ENCODE assay signal across 25 cellular contexts in genomic region chr2:231939022-231939421, GRCh38. TPM values are rescaled to one million over a fixed set of nuclear protein-coding genes. Genes with fewer than 3 reads are reported as not detected.
DNase-seq lines count a peak whose midpoint lies in the region; ATAC-seq, FAIRE-seq and TF ChIP-seq lines count a peak whose summit lies in the region.
"Had no signal": no experiment of that assay in that cellular context is flagged by ENCODE, and none has a peak within 500 bp of the region (broad histone marks: within the 10 kb centered on the region; RNA-seq: fewer than 3 reads in every experiment).

No MANE protein-coding gene starts in this region.

- H3K56ac ChIP-seq in IMR-90 (ENCODE audit: extremely low read depth, insufficient read depth, low read length): no peak overlapping the region

- H4K20me1 ChIP-seq in IMR-90 (ENCODE audit: insufficient read depth, low read length): no peaks in the 10 kb centered on the region
- no peaks in the 10 kb centered on the region for H4K20me1 ChIP-seq in K562 (replicated peaks; ENCODE audit: control insufficient read depth, insufficient read depth, low read length)

- H2AFZ ChIP-seq in IMR-90 (replicated peaks; ENCODE audit: low read length, poor library complexity): peak overlapping the region; percentile 33
- H2AFZ ChIP-seq in K562 (ENCODE audit: low read depth, low read length): 0 out of 2 replicates have a peak overlapping the region, but pooled peaks have one; percentile 32

- TF ChIP-seq EP300 in K562 (IDR thresholded peaks at IDR 0.05; ENCODE audit: low read length): no peak

- H2BK15ac ChIP-seq in IMR-90 (ENCODE audit: low read depth, low read length): no peak overlapping the region

- H3K9me3 ChIP-seq in IMR-90 (ENCODE audit: control insufficient read depth, insufficient read depth, low read length) (no peaks in the 10 kb centered on the region), K562 (replicated peaks; ENCODE audit: control insufficient read depth, insufficient read depth, low read depth, low read length) (no peaks in the 10 kb centered on the region)

- 63% methylated on average over 1 of the region's 4 CpGs; no CpG with 5 or more reads in 1 of the 2 experiments for WGBS in IMR-90 (ENCODE audit: extremely low coverage in 2 of 2, insufficient read length in 1 of 2), 2 experiments
- 18% methylated on average over 4 of the region's 4 CpGs for WGBS in K562 (ENCODE audit: insufficient coverage, low coverage, missing lambda C conversion rate)

- no peak overlapping the region for H2BK5ac ChIP-seq in IMR-90 (ENCODE audit: low read depth, low read length, poor library complexity, severe bottlenecking)

- no peak overlapping the region for H2AK9ac ChIP-seq in IMR-90 (replicated peaks; ENCODE audit: low read depth, low read length, poor library complexity)

- H3K9me1 ChIP-seq in IMR-90 (ENCODE audit: insufficient read depth, low read length) (no peaks in the 10 kb centered on the region; the same call in 1 of the 2 replicates), K562 (ENCODE audit: control insufficient read depth, insufficient read depth, low read length) (no peaks in the 10 kb centered on the region)

- H4K91ac ChIP-seq in IMR-90 (ENCODE audit: insufficient read depth, low read depth, low read length): no peak overlapping the region

- DNase-seq in activated CD8-positive, alpha-beta memory T cell treated with anti-CD3 and anti-CD28 coated beads, Interleukin-2, amount 10 ng/mL, durations not matched to agents 7 days and 5 days: peak; percentile 9
- DNase-seq in activated CD8-positive, alpha-beta memory T cell treated with anti-CD3 and anti-CD28 coated beads, Interleukin-2, amount 50 U/mL, for 48 hours: no peak
- DNase-seq in IMR-90 (no peak), K562 (ENCODE audit: extremely low read depth in 1 of 4, low spot score in 3 of 4) (no peak), posterior vena cava (ENCODE audit: low spot score) (peak; percentile 10), NCI-H2029 (lab: John Stamatoyannopoulos, UW) (no peak), erythroblast (lab: John Stamatoyannopoulos, UW) (no peak), glutamatergic neuron (no peak)
- DNase-seq: C1 segment of cervical spinal cord; CD4-positive, CD25-positive, alpha-beta regulatory T cell; CD8-positive, alpha-beta memory T cell; COR-L47; DMS 273 treated with DMSO at 0.1 percent for 48 hours; DMS53; DND-41; EL; GOT3; H9 had no signal

- peaks cover 8% of the 10 kb centered on the region for H3K27me3 Mint-ChIP-seq in activated CD8-positive, alpha-beta memory T cell treated with anti-CD3 and anti-CD28 coated beads, Interleukin-2, amount 10 ng/mL, durations not matched to agents 7 days and 5 days
- H3K27me3 Mint-ChIP-seq in glutamatergic neuron (ENCODE audit: unreplicated experiment): peaks cover 5% of the 10 kb centered on the region

- in situ Hi-C loops in IMR-90 (cut with MboI; ENCODE audit: low sequenced_read_pairs): no loop called here
- in situ Hi-C loops in K562 (cut with MboI): no loop called here

- TF ChIP-seq CTCF in IMR-90 (conservative IDR thresholded peaks at IDR 0.05; ENCODE audit: low read depth, low read length): no peak
- TF ChIP-seq CTCF in K562 (IDR thresholded peaks at IDR 0.05 in 2 of 3, conservative IDR thresholded peaks at IDR 0.05 in 1 of 3; ENCODE audit: insufficient read depth in 2 of 3, low read depth in 1 of 3, low read length in 3 of 3): no peak
- TF ChIP-seq CTCF in glutamatergic neuron (IDR thresholded peaks at IDR 0.05; ENCODE audit: partially characterized antibody, unreplicated experiment): no peak

- no peak overlapping the region for H3K27ac Mint-ChIP-seq in activated CD8-positive, alpha-beta memory T cell treated with anti-CD3 and anti-CD28 coated beads, Interleukin-2, amount 10 ng/mL, durations not matched to agents 7 days and 5 days
- H3K27ac Mint-ChIP-seq in glutamatergic neuron (ENCODE audit: unreplicated experiment): no peak overlapping the region
- H3K27ac Mint-ChIP-seq: B cell; CD8-positive, alpha-beta memory T cell; H9 had no signal

- no peak overlapping the region for H3K9ac ChIP-seq in IMR-90 (ENCODE audit: low read depth, low read length)
- H3K9ac ChIP-seq in K562 (ENCODE audit: insufficient read depth in 1 of 2, low read depth in 2 of 2, low read length in 2 of 2): no peak overlapping the region

- CTCF ChIA-PET in activated CD8-positive, alpha-beta memory T cell treated with anti-CD3 and anti-CD28 coated beads, Interleukin-2, amount 10 ng/mL, durations not matched to agents 7 days and 5 days (lab: Charles Lee): interaction anchor here (2.5 kb wide), 1 partner anchor 38 kb away, joined by 6 read pairs; no protein-coding TSS in a partner anchor
- CTCF ChIA-PET in IMR-90 (lab: Yijun Ruan, JAX) (no interaction called here), K562 (lab: Yijun Ruan, JAX; ENCODE audit: low intra/inter-chr PET ratio) (no interaction called here)

- dilution Hi-C loops in IMR-90 (cut with HindIII; ENCODE audit: low sequenced_read_pairs, unreplicated experiment): no loop called here

- H4K5ac ChIP-seq in IMR-90 (ENCODE audit: low read depth, low read length): no peak overlapping the region

- no peak overlapping the region for H3K4me3 Mint-ChIP-seq in activated CD8-positive, alpha-beta memory T cell treated with anti-CD3 and anti-CD28 coated beads, Interleukin-2, amount 10 ng/mL, durations not matched to agents 7 days and 5 days
- no peak overlapping the region for H3K4me3 Mint-ChIP-seq in glutamatergic neuron (ENCODE audit: unreplicated experiment)
- H3K4me3 Mint-ChIP-seq: B cell; CD4-positive, CD25-positive, alpha-beta regulatory T cell; CD8-positive, alpha-beta memory T cell; H9 had no signal

- H3K4me2 ChIP-seq in IMR-90 (ENCODE audit: low read depth, low read length): no peak overlapping the region
- H3K4me2 ChIP-seq in K562 (ENCODE audit: insufficient read depth, low read length): no peak overlapping the region

- no TSS peak for BruUV-seq in IMR-90 (replicated peaks; lab: Mats Ljungman, UMichigan)
- no TSS peak for BruUV-seq in K562 (replicated peaks; lab: Mats Ljungman, UMichigan)

- H4K8ac ChIP-seq in IMR-90 (ENCODE audit: low read depth in 2 of 2, low read length in 2 of 2): no peak overlapping the region

- no peak overlapping the region for H2BK20ac ChIP-seq in IMR-90 (ENCODE audit: low read depth, low read length)

- no peaks in the 10 kb centered on the region for H3K36me3 Mint-ChIP-seq in activated CD8-positive, alpha-beta memory T cell treated with anti-CD3 and anti-CD28 coated beads, Interleukin-2, amount 10 ng/mL, durations not matched to agents 7 days and 5 days
- H3K36me3 Mint-ChIP-seq in glutamatergic neuron (ENCODE audit: unreplicated experiment): peaks cover 4% of the 10 kb centered on the region
- H3K36me3 Mint-ChIP-seq: CD4-positive, CD25-positive, alpha-beta regulatory T cell; CD8-positive, alpha-beta memory T cell had no signal

- no peak for ATAC-seq in activated CD8-positive, alpha-beta memory T cell treated with anti-CD3 and anti-CD28 coated beads, Interleukin-2, amount 10 ng/mL, durations not matched to agents 7 days and 5 days
- ATAC-seq in IMR-90 (ENCODE audit: low read depth): no peak
- ATAC-seq in K562: 0 out of 3 replicates have a peak, but pooled peaks have one; percentile 36

- POLR2A ChIA-PET in IMR-90 (lab: Charles Lee; ENCODE audit: unreplicated experiment): no interaction called here
- POLR2A ChIA-PET in K562 (lab: Yijun Ruan, JAX): no interaction called here

- H2BK120ac ChIP-seq in IMR-90 (ENCODE audit: low read depth, low read length): no peak overlapping the region

- H3K23ac ChIP-seq in IMR-90 (ENCODE audit: low read depth, low read length): no peak overlapping the region

- no peak overlapping the region for H3K14ac ChIP-seq in IMR-90 (replicated peaks; ENCODE audit: low read depth, low read length)

- no peak overlapping the region for H3K18ac ChIP-seq in IMR-90 (ENCODE audit: low read depth, low read length)

- H3K36me3 ChIP-seq in IMR-90 (ENCODE audit: control insufficient read depth, insufficient read depth, low read length) (no peaks in the 10 kb centered on the region), K562 (ENCODE audit: control insufficient read depth, insufficient read depth, low read length) (no peaks in the 10 kb centered on the region)

- no peaks in the 10 kb centered on the region for H3K79me2 ChIP-seq in K562 (ENCODE audit: control insufficient read depth, insufficient read depth, low read length)

- H3K9me3 Mint-ChIP-seq in activated CD8-positive, alpha-beta memory T cell treated with anti-CD3 and anti-CD28 coated beads, Interleukin-2, amount 10 ng/mL, durations not matched to agents 7 days and 5 days (ENCODE audit: low read depth): no peaks in the 10 kb centered on the region
- H3K9me3 Mint-ChIP-seq in glutamatergic neuron (ENCODE audit: unreplicated experiment): no peaks in the 10 kb centered on the region
- H3K9me3 Mint-ChIP-seq: CD4-positive, CD25-positive, alpha-beta regulatory T cell; CD8-positive, alpha-beta memory T cell; H9 had no signal

- peaks cover 29% of the 10 kb centered on the region for H3K27me3 ChIP-seq in IMR-90 (ENCODE audit: control insufficient read depth, insufficient read depth, low read length)
- peaks cover 0 to 5% of the 10 kb centered on the region in 2 experiments; a peak in 2 of 5 replicates for H3K27me3 ChIP-seq in K562 (ENCODE audit: control insufficient read depth in 2 of 2, insufficient read depth in 2 of 2, low read length in 2 of 2)

- H3K4me3 ChIP-seq in IMR-90 (ENCODE audit: insufficient read depth, low read depth, low read length) (no peak overlapping the region), K562 (no peak overlapping the region)

- H3K4me1 ChIP-seq in IMR-90 (ENCODE audit: control insufficient read depth, insufficient read depth, low read length) (no peaks in the 10 kb centered on the region), K562 (replicated peaks in 1 of 2; ENCODE audit: control insufficient read depth in 2 of 2, insufficient read depth in 2 of 2, low read length in 2 of 2) (peaks cover 0 to 11% of the 10 kb centered on the region in 2 experiments; a peak in 2 of 5 replicates)

- TF ChIP-seq RAD21 in IMR-90 (IDR thresholded peaks at IDR 0.05; ENCODE audit: low read length): no peak
- TF ChIP-seq RAD21 in K562 (CRISPR knock-in tag; conservative IDR thresholded peaks at IDR 0.05 in 1 of 2, IDR thresholded peaks at IDR 0.05 in 1 of 2): no peak

- H3K27ac ChIP-seq in IMR-90 (ENCODE audit: insufficient read depth, low read length): no peak overlapping the region
- H3K27ac ChIP-seq in K562 (ENCODE audit: extremely low read depth, low read depth, low read length): no peak overlapping the region
- H3K27ac ChIP-seq: 22Rv1 had no signal

- H3K4me1 Mint-ChIP-seq in activated CD8-positive, alpha-beta memory T cell treated with anti-CD3 and anti-CD28 coated beads, Interleukin-2, amount 10 ng/mL, durations not matched to agents 7 days and 5 days: no peaks in the 10 kb centered on the region
- H3K4me1 Mint-ChIP-seq in glutamatergic neuron (ENCODE audit: low read depth, unreplicated experiment): peaks cover 10% of the 10 kb centered on the region
- H3K4me1 Mint-ChIP-seq: CD4-positive, CD25-positive, alpha-beta regulatory T cell; CD8-positive, alpha-beta memory T cell; H9 had no signal

- H3K79me1 ChIP-seq in IMR-90 (ENCODE audit: low read depth in 1 of 2, low read length in 2 of 2): no peaks in the 10 kb centered on the region

- FAIRE-seq in K562 (lab: Jason Lieb, UNC): no peak
- FAIRE-seq: GM12891, GM19239, HTR-8/SVneo had no signal

- no peak overlapping the region for H3K4ac ChIP-seq in IMR-90 (ENCODE audit: low read depth, low read length)

- intact Hi-C loops in IMR-90 (cut with micrococcal nuclease): no loop called here
- intact Hi-C loops in K562 (cut with micrococcal nuclease): no loop called here
- intact Hi-C loops in posterior vena cava (cut with DNase I): no loop called here

- TF ChIP-seq POLR2A in IMR-90 (IDR thresholded peaks at IDR 0.05; ENCODE audit: low read depth, low read length): no peak
- TF ChIP-seq POLR2A in K562 (conservative IDR thresholded peaks at IDR 0.05): no peak
- no peak for TF ChIP-seq POLR2A in erythroblast (IDR thresholded peaks at IDR 0.05; ENCODE audit: low read length)

- no peak overlapping the region for H2AK5ac ChIP-seq in IMR-90 (ENCODE audit: low read depth, low read length)

RNA-seq across cellular contexts. Expression of gene NPPC, which starts 12.8 kb away (rescaled TPM):
- total RNA-seq in activated CD8-positive, alpha-beta memory T cell treated with anti-CD3 and anti-CD28 coated beads, Interleukin-2, amount 10 ng/mL, durations not matched to agents 7 days and 5 days: not detected
- 0.28 and 0.36 TPM in 2 replicates for total RNA-seq in IMR-90 (2012; rRNA removed)
- 0.22 and 0.55 TPM in 2 replicates for polyA plus RNA-seq in IMR-90 (2012; rRNA removed)
- 0.24 and 0.70 TPM in 2 replicates for polyA plus RNA-seq in IMR-90 (2012; cell fraction: cytosol; rRNA removed)
- polyA plus RNA-seq in IMR-90 (2012; cell fraction: nucleus; rRNA removed; ENCODE audit: low replicate concordance): 0.22 and 0.58 TPM in 2 replicates
- not detected in 2 replicates for total RNA-seq in K562 (2011; cell fraction: chromatin; rRNA removed; ENCODE audit: low replicate concordance)
- not detected in 2 replicates for total RNA-seq in K562 (2011; cell fraction: nucleolus; rRNA removed)
- not detected in 2 replicates for total RNA-seq in K562 (2011; cell fraction: nucleoplasm; rRNA removed)
- total RNA-seq in K562 (2014; rRNA removed): not detected in 2 replicates
- not detected in 2 replicates for total RNA-seq in K562 (2014; rRNA removed; fragmentation: Illumina TruSeq; extraction: Trizol)
- total RNA-seq in K562 (2015; rRNA removed; fragmentation: Illumina TruSeq; extraction: Trizol): not detected in 2 replicates
- not detected in 2 replicates for total RNA-seq in K562 (2021)
- polyA plus RNA-seq in K562 (2011; rRNA removed): not detected in 2 replicates
- polyA plus RNA-seq in K562 (2011; cell fraction: cytosol; rRNA removed): not detected in 2 replicates
- polyA plus RNA-seq in K562 (2011; cell fraction: nucleus; rRNA removed): not detected in 2 replicates
- polyA plus RNA-seq in K562 (2012): not detected in 2 replicates
- not detected in 2 replicates for polyA plus RNA-seq in K562 (2014; fragmentation: Illumina TruSeq; extraction: Trizol)
- polyA plus RNA-seq in K562 (2014; fragmentation: Nextera tagmentation; extraction: Ambion mirVana): not detected
- polyA plus RNA-seq in K562 (2014; rRNA removed): not detected in 2 replicates
- polyA minus RNA-seq in K562 (2011; rRNA and poly(A)+ RNA removed): not detected in 2 replicates
- not detected in 2 replicates for polyA minus RNA-seq in K562 (2011; cell fraction: cytosol; rRNA and poly(A)+ RNA removed)
- polyA minus RNA-seq in K562 (2011; cell fraction: nucleus; rRNA and poly(A)+ RNA removed): not detected in 2 replicates
- total RNA-seq in posterior vena cava: 1 to 10 TPM in 1 of 2 donors, under 1 TPM in 1; 0.93 to 9.2 TPM
- total RNA-seq in glutamatergic neuron (ENCODE audit: unreplicated experiment): 18.5 TPM
- total RNA-seq: A673; CD4-positive, CD25-positive, alpha-beta regulatory T cell; CD8-positive, alpha-beta memory T cell had no signal
- polyA plus RNA-seq: AG04450; CD4-positive, CD25-positive, alpha-beta regulatory T cell; CD8-positive, alpha-beta memory T cell had no signal

RNA-seq across cellular contexts. Expression of gene DIS3L2, which starts 22.5 kb away (rescaled TPM):
- total RNA-seq in activated CD8-positive, alpha-beta memory T cell treated with anti-CD3 and anti-CD28 coated beads, Interleukin-2, amount 10 ng/mL, durations not matched to agents 7 days and 5 days: 10 to 100 TPM; 25.4 to 39.4 TPM
- 16.7 and 19.2 TPM in 2 replicates for total RNA-seq in IMR-90 (2012; rRNA removed)
- polyA plus RNA-seq in IMR-90 (2012; rRNA removed): 14.7 and 15.8 TPM in 2 replicates
- polyA plus RNA-seq in IMR-90 (2012; cell fraction: cytosol; rRNA removed): 9.6 and 10.0 TPM in 2 replicates
- polyA plus RNA-seq in IMR-90 (2012; cell fraction: nucleus; rRNA removed; ENCODE audit: low replicate concordance): 40.4 and 57.3 TPM in 2 replicates
- total RNA-seq in K562 (2011; cell fraction: chromatin; rRNA removed; ENCODE audit: low replicate concordance): 50.9 and 73.3 TPM in 2 replicates
- total RNA-seq in K562 (2011; cell fraction: nucleolus; rRNA removed): 20.0 and 25.8 TPM in 2 replicates
- 27.0 and 28.9 TPM in 2 replicates for total RNA-seq in K562 (2011; cell fraction: nucleoplasm; rRNA removed)
- total RNA-seq in K562 (2014; rRNA removed): 15.1 and 16.8 TPM in 2 replicates
- 11.2 and 12.5 TPM in 2 replicates for total RNA-seq in K562 (2014; rRNA removed; fragmentation: Illumina TruSeq; extraction: Trizol)
- total RNA-seq in K562 (2015; rRNA removed; fragmentation: Illumina TruSeq; extraction: Trizol): 10.8 and 11.6 TPM in 2 replicates
- 17.3 and 19.2 TPM in 2 replicates for total RNA-seq in K562 (2021)
- polyA plus RNA-seq in K562 (2011; rRNA removed): 4.2 and 5.8 TPM in 2 replicates
- polyA plus RNA-seq in K562 (2011; cell fraction: cytosol; rRNA removed): 6.0 and 10.4 TPM in 2 replicates
- polyA plus RNA-seq in K562 (2011; cell fraction: nucleus; rRNA removed): 25.1 and 33.5 TPM in 2 replicates
- 12.2 and 13.6 TPM in 2 replicates for polyA plus RNA-seq in K562 (2012)
- 11.8 and 13.4 TPM in 2 replicates for polyA plus RNA-seq in K562 (2014; fragmentation: Illumina TruSeq; extraction: Trizol)
- polyA plus RNA-seq in K562 (2014; fragmentation: Nextera tagmentation; extraction: Ambion mirVana): 1 to 10 TPM; 1.5 to 1.9 TPM
- 10.4 and 11.0 TPM in 2 replicates for polyA plus RNA-seq in K562 (2014; rRNA removed)
- polyA minus RNA-seq in K562 (2011; rRNA and poly(A)+ RNA removed): 7.0 and 8.4 TPM in 2 replicates
- 5.3 and 5.9 TPM in 2 replicates for polyA minus RNA-seq in K562 (2011; cell fraction: cytosol; rRNA and poly(A)+ RNA removed)
- polyA minus RNA-seq in K562 (2011; cell fraction: nucleus; rRNA and poly(A)+ RNA removed): 15.8 and 20.1 TPM in 2 replicates
- total RNA-seq in posterior vena cava: 10 to 100 TPM; 21.7 to 22.2 TPM
- total RNA-seq in glutamatergic neuron (ENCODE audit: unreplicated experiment): 42.1 TPM

Comparison
In these comparisons a context has a peak if more than half of its experiments do, and no peak if none do; other contexts are left out.
1. DNase-seq: peak in activated CD8-positive, alpha-beta memory T cell treated with anti-CD3 and anti-CD28 coated beads, Interleukin-2, amount 10 ng/mL, durations not matched to agents 7 days and 5 days (single experiment) and posterior vena cava (single experiment); none in activated CD8-positive, alpha-beta memory T cell treated with anti-CD3 and anti-CD28 coated beads, Interleukin-2, amount 50 U/mL, for 48 hours (single experiment), IMR-90 (single experiment), K562 (0 of 4), NCI-H2029 (single experiment), erythroblast (0 of 2) and glutamatergic neuron (single experiment).